ENCODE assay signal across 21 cellular contexts in genomic region chr14:104786726-104787675, GRCh38. TPM values are rescaled to one million over a fixed set of nuclear protein-coding genes. Genes with fewer than 3 reads are reported as not detected.
A peak's percentile ranks its signal among the peaks of the same experiment; 100 is the strongest.
DNase-seq lines count a peak whose midpoint lies in the region; ATAC-seq and TF ChIP-seq lines count a peak whose summit lies in the region.
"Had no signal": no experiment of that assay in that cellular context is flagged by ENCODE, and none has a peak within 500 bp of the region (broad histone marks: within the 10 kb centered on the region; RNA-seq: fewer than 3 reads in every experiment).

No MANE protein-coding gene starts in this region.

- H3K4me2 ChIP-seq in Loucy (ENCODE audit: low read depth, low read length, poor library complexity, severe bottlenecking), result peak overlapping the region; percentile 37
- no peak overlapping the region for H3K4me2 ChIP-seq in mesendoderm (ENCODE audit: low read length)

- no peak overlapping the region for H2BK15ac ChIP-seq in mesendoderm (replicated peaks; ENCODE audit: low read depth)

- H4K5ac ChIP-seq in mesendoderm (ENCODE audit: low read length), result no peak overlapping the region

- H2BK5ac ChIP-seq in mesendoderm (ENCODE audit: low read length), result no peak overlapping the region

- peaks cover 19% of the 10 kb centered on the region for H3K4me1 Mint-ChIP-seq in activated naive CD4-positive, alpha-beta T cell treated with anti-CD3 and anti-CD28 coated beads, Interleukin-2, amount 10 ng/mL, durations not matched to agents 7 days and 5 days

- WGBS in spleen, 5 donors, result 65 to 82% (median 74%) methylated on average over 19 to 30 of the region's 30 CpGs
- 72% methylated on average over 20 to 30 of the region's 30 CpGs for WGBS in lower leg skin, 2 donors
- no CpG with 5 or more reads among the region's 30 CpGs for WGBS in mesendoderm (ENCODE audit: extremely low coverage, insufficient coverage, low lambda C conversion rate)

- H3K9me3 ChIP-seq in Loucy (ENCODE audit: insufficient read depth, low read depth, low read length) (no peaks in the 10 kb centered on the region), spleen (no peaks in the 10 kb centered on the region)

- CTCF ChIA-PET in activated naive CD4-positive, alpha-beta T cell treated with anti-CD3 and anti-CD28 coated beads, Interleukin-2, amount 10 ng/mL, durations not matched to agents 7 days and 5 days (lab: Charles Lee), result interaction anchor here (1.9 kb wide), 1 partner anchor 19 kb away, joined by 5 read pairs; no protein-coding TSS in a partner anchor

- H3K18ac ChIP-seq in mesendoderm (ENCODE audit: low read length), result no peak overlapping the region

- H3K27me3 ChIP-seq in Loucy (ENCODE audit: insufficient read depth, low read length, poor library complexity, severe bottlenecking) (no peaks in the 10 kb centered on the region), spleen (replicated peaks in 1 of 7) (no peaks in the 10 kb centered on the region), mesendoderm (ENCODE audit: insufficient read depth, low read length, poor library complexity) (no peaks in the 10 kb centered on the region)

- TF ChIP-seq CTCF in Loucy (conservative IDR thresholded peaks at IDR 0.05; ENCODE audit: low read length) (no peak), spleen (IDR thresholded peaks at IDR 0.05 in 8 of 11, conservative IDR thresholded peaks at IDR 0.05 in 3 of 11) (no peak), lower leg skin (IDR thresholded peaks at IDR 0.05) (no peak)

- H3K9me2 ChIP-seq in Loucy (replicated peaks; ENCODE audit: low read depth, low read length), result no peaks in the 10 kb centered on the region

- no peak overlapping the region for H3K23ac ChIP-seq in mesendoderm (ENCODE audit: low read length)

- H3K79me2 ChIP-seq in Loucy (ENCODE audit: insufficient read depth, low read length), result peaks cover 68% of the 10 kb centered on the region
- no peaks in the 10 kb centered on the region for H3K79me2 ChIP-seq in mesendoderm (ENCODE audit: control insufficient read depth, insufficient read depth, low read length)

- H2AFZ ChIP-seq in Loucy (ENCODE audit: low read length), result no peak overlapping the region

- H4K8ac ChIP-seq in mesendoderm (ENCODE audit: low read depth, low read length), result no peak overlapping the region

- H3K4me1 ChIP-seq in Loucy (ENCODE audit: insufficient read depth, low read length, poor library complexity, severe bottlenecking), result peaks cover 9% of the 10 kb centered on the region
- H3K4me1 ChIP-seq in spleen, result peaks cover 37 to 91% (median 76%) of the 10 kb centered on the region in 6 donors
- H3K4me1 ChIP-seq in mesendoderm (ENCODE audit: control insufficient read depth, low read depth, low read length), result no peaks in the 10 kb centered on the region

- H3K4me3 ChIP-seq in Loucy (ENCODE audit: low read length, poor library complexity, severe bottlenecking) (no peak overlapping the region), spleen (peak overlapping the region in 1 of 8 donors; percentile 43), lower leg skin (ENCODE audit: low read depth, poor library complexity, severe bottlenecking) (no peak overlapping the region), mesendoderm (ENCODE audit: low read length) (no peak overlapping the region)

- no peak for ATAC-seq in activated naive CD4-positive, alpha-beta T cell treated with anti-CD3 and anti-CD28 coated beads, Interleukin-2, amount 50 U/mL, for 72 hours
- ATAC-seq in left colon (peak; percentile 2), HG03097 (IDR thresholded peaks at IDR 0.05; ENCODE audit: low FRiP score, unreplicated experiment) (no peak)

- H3K4ac ChIP-seq in mesendoderm (ENCODE audit: low read depth, low read length), result no peak overlapping the region

- H3K36me3 ChIP-seq in Loucy (ENCODE audit: insufficient read depth, low read length) (no peaks in the 10 kb centered on the region; the same call in 1 of the 2 replicates), spleen (peaks cover 0 to 93% (median 16%) of the 10 kb centered on the region in 6 donors), mesendoderm (ENCODE audit: control insufficient read depth, insufficient read depth, low read length) (no peaks in the 10 kb centered on the region)

- H4K20me1 ChIP-seq in Loucy (ENCODE audit: insufficient read depth, low read length, poor library complexity, severe bottlenecking), result peaks cover 49% of the 10 kb centered on the region

- H3K36me3 Mint-ChIP-seq in activated naive CD4-positive, alpha-beta T cell treated with anti-CD3 and anti-CD28 coated beads, Interleukin-2, amount 50 U/mL, for 72 hours, result no peaks in the 10 kb centered on the region
- H3K36me3 Mint-ChIP-seq in activated naive CD4-positive, alpha-beta T cell treated with anti-CD3 and anti-CD28 coated beads, Interleukin-2, amount 10 ng/mL, durations not matched to agents 7 days and 5 days, result peaks cover 9% of the 10 kb centered on the region

- no peak overlapping the region for H2AK5ac ChIP-seq in mesendoderm (ENCODE audit: low read length)

- no peak overlapping the region for H2BK120ac ChIP-seq in mesendoderm (ENCODE audit: low read depth, low read length)

- H3K9ac ChIP-seq in Loucy (ENCODE audit: low read depth, low read length, poor library complexity, severe bottlenecking), result no peak overlapping the region
- no peak overlapping the region for H3K9ac ChIP-seq in mesendoderm (ENCODE audit: low read length)

- no peaks in the 10 kb centered on the region for H3F3A ChIP-seq in Loucy (ENCODE audit: low read depth)

- no peak for DNase-seq in activated naive CD4-positive, alpha-beta T cell treated with anti-CD3 and anti-CD28 coated beads, Interleukin-2, amount 50 U/mL, for 72 hours (ENCODE audit: low spot score in 2 of 2)
- no peak for DNase-seq in activated naive CD4-positive, alpha-beta T cell treated with anti-CD3 and anti-CD28 coated beads, Interleukin-2, amount 10 ng/mL, durations not matched to agents 7 days and 5 days
- DNase-seq in left colon, result no peak
- peak; percentile 85 for DNase-seq in spleen
- DNase-seq in lower leg skin (ENCODE audit: low spot score in 2 of 2), result no peak
- DNase-seq in mesendoderm, result no peak
- DNase-seq: activated effector memory CD4-positive, alpha-beta T cell treated with anti-CD3 and anti-CD28 coated beads, Interleukin-2, amount 50 U/mL, for 16 hours; central memory CD4-positive, alpha-beta T cell; erythroblast; foreskin melanocyte; islet precursor cell; KG1; NCI-H1694 treated with DMSO at 0.1 percent for 48 hours; NCI-H748 treated with DMSO at 0.1 percent for 48 hours; SHP77 treated with DMSO at 0.1 percent for 48 hours; stimulated activated CD4-positive, alpha-beta T cell treated with anti-CD3 and anti-CD28 coated beads, Interleukin-4, amount 100 ng/mL, for 4 hours had no signal

- no peak overlapping the region for H3K4me3 Mint-ChIP-seq in activated naive CD4-positive, alpha-beta T cell treated with anti-CD3 and anti-CD28 coated beads, Interleukin-2, amount 10 ng/mL, durations not matched to agents 7 days and 5 days
- H3K4me3 Mint-ChIP-seq: B cell, memory B cell, nephron had no signal

- no peaks in the 10 kb centered on the region for H3K9me3 Mint-ChIP-seq in activated naive CD4-positive, alpha-beta T cell treated with anti-CD3 and anti-CD28 coated beads, Interleukin-2, amount 50 U/mL, for 72 hours
- no peaks in the 10 kb centered on the region for H3K9me3 Mint-ChIP-seq in activated naive CD4-positive, alpha-beta T cell treated with anti-CD3 and anti-CD28 coated beads, Interleukin-2, amount 10 ng/mL, durations not matched to agents 7 days and 5 days
- H3K9me3 Mint-ChIP-seq: memory B cell, nephron had no signal

- peak overlapping the region; percentile 9 to 30 for H3K27ac Mint-ChIP-seq in activated naive CD4-positive, alpha-beta T cell treated with anti-CD3 and anti-CD28 coated beads, Interleukin-2, amount 50 U/mL, for 72 hours
- H3K27ac Mint-ChIP-seq in activated naive CD4-positive, alpha-beta T cell treated with anti-CD3 and anti-CD28 coated beads, Interleukin-2, amount 10 ng/mL, durations not matched to agents 7 days and 5 days, result no peak overlapping the region
- H3K27ac Mint-ChIP-seq: B cell, nephron had no signal

- H3K56ac ChIP-seq in mesendoderm (ENCODE audit: low read length), result no peak overlapping the region

- intact Hi-C loops in left colon (cut with DNase I, micrococcal nuclease) (no loop called here), spleen (cut with DNase I; ENCODE audit: low total_unique reads) (no loop called here), lower leg skin (cut with DNase I; ENCODE audit: low total_unique reads) (no loop called here)

- H3K79me1 ChIP-seq in mesendoderm (ENCODE audit: low read length), result peaks cover 5% of the 10 kb centered on the region

- no peaks in the 10 kb centered on the region for H3K27me3 Mint-ChIP-seq in activated naive CD4-positive, alpha-beta T cell treated with anti-CD3 and anti-CD28 coated beads, Interleukin-2, amount 10 ng/mL, durations not matched to agents 7 days and 5 days
- H3K27me3 Mint-ChIP-seq: B cell, memory B cell had no signal

- TF ChIP-seq POLR2A in spleen (IDR thresholded peaks at IDR 0.05) (no peak), lower leg skin (IDR thresholded peaks at IDR 0.05) (no peak)

- H3K27ac ChIP-seq in spleen, result peak overlapping the region in 7 of 8 donors; percentile 16 to 84 (median 45)
- no peak overlapping the region for H3K27ac ChIP-seq in mesendoderm (ENCODE audit: low read depth, low read length)

RNA-seq across cellular contexts. Expression of gene AKT1, which starts 8.5 kb away (rescaled TPM):
- 100 to 1,000 TPM; 111 to 113 TPM for total RNA-seq in activated naive CD4-positive, alpha-beta T cell treated with anti-CD3 and anti-CD28 coated beads, Interleukin-2, amount 50 U/mL, for 72 hours
- total RNA-seq in left colon (100 to 1,000 TPM; 132 to 135 TPM), spleen (100 to 1,000 TPM; 107 to 184 (median 141) TPM), lower leg skin (10 to 100 TPM; 51.9 to 91.0 (median 88.7) TPM)
- 100 to 1,000 TPM in 1 of 3 donors, 10 to 100 TPM in 2; 56.2 to 114 (median 61.6) TPM for polyA plus RNA-seq in spleen
- polyA plus RNA-seq in mesendoderm (2013, experiment 1 of 2), result 32.4 TPM
- polyA plus RNA-seq in mesendoderm (2013, experiment 2 of 2), result 32.3 TPM

RNA-seq across cellular contexts. Expression of gene ZBTB42, which starts 13.9 kb away (rescaled TPM):
- 1 to 10 TPM; 2.0 to 2.9 TPM for total RNA-seq in activated naive CD4-positive, alpha-beta T cell treated with anti-CD3 and anti-CD28 coated beads, Interleukin-2, amount 50 U/mL, for 72 hours
- total RNA-seq in left colon (1 to 10 TPM; 7.2 to 9.2 TPM), spleen (10 to 100 TPM in 1 of 7 donors, 1 to 10 TPM in 6; 4.2 to 11.5 (median 7.9) TPM), lower leg skin (10 to 100 TPM in 2 of 4 donors, 1 to 10 TPM in 2; 1.6 to 11.9 (median 8.6) TPM)
- polyA plus RNA-seq in spleen, result 1 to 10 TPM in 2 of 3 donors, under 1 TPM in 1; 0.74 to 2.9 (median 1.1) TPM
- polyA plus RNA-seq in mesendoderm (2013, experiment 1 of 2), result 0.67 TPM
- polyA plus RNA-seq in mesendoderm (2013, experiment 2 of 2), result 0.73 TPM

RNA-seq across cellular contexts. Expression of gene SIVA1, which starts 34.1 kb away (rescaled TPM):
- total RNA-seq in activated naive CD4-positive, alpha-beta T cell treated with anti-CD3 and anti-CD28 coated beads, Interleukin-2, amount 50 U/mL, for 72 hours, result 10 to 100 TPM; 86.1 to 87.1 TPM
- total RNA-seq in left colon (10 to 100 TPM; 53.2 to 59.3 TPM), spleen (100 to 1,000 TPM in 3 of 7 donors, 10 to 100 TPM in 4; 56.7 to 198 (median 76.4) TPM), lower leg skin (100 to 1,000 TPM; 162 to 174 (median 168) TPM)
- 100 to 1,000 TPM; 119 to 226 (median 184) TPM for polyA plus RNA-seq in spleen
- 151 TPM for polyA plus RNA-seq in mesendoderm (2013, experiment 1 of 2)
- polyA plus RNA-seq in mesendoderm (2013, experiment 2 of 2), result 147 TPM
